ENCODE assay signal across 1 cellular context in the genomic region with DNA sequence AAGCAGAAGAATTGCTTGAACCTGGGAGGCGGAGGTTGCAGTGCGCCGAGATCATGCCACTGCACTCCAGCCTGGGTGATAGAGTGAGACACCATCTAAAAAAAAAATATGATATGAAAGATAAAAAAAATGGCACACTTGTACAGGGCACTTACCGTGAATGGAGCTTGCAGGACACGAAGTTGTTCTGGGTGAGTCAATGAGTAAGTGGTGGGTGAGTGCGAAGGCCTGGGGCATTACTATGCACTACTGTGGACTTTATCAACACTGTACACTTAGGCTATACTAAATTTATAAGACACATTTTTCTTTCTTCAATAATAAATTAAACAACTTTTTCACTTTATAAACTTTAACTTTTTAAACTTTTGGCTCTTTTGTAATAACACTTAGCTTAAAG.
TF ChIP-seq lines count a peak whose summit lies in the region.

No MANE protein-coding gene starts in this region.

TF ChIP-seq in IMR-90, 13 proteins besides CTCF, POLR2A, EP300 and RAD21:
- TF ChIP-seq CEBPB (IDR thresholded peaks at IDR 0.05; ENCODE audit: low read depth, low read length) (no peak), RFX5 (IDR thresholded peaks at IDR 0.05; ENCODE audit: low read depth, low read length) (no peak), NFE2L2 (IDR thresholded peaks at IDR 0.05; ENCODE audit: low read depth, low read length) (no peak), RCOR1 (IDR thresholded peaks at IDR 0.05; ENCODE audit: insufficient replicate concordance, low read length) (no peak), MAFK (IDR thresholded peaks at IDR 0.05; ENCODE audit: low read depth, low read length) (no peak), CHD1 (IDR thresholded peaks at IDR 0.05; ENCODE audit: low read depth, low read length) (no peak), FOS (IDR thresholded peaks at IDR 0.05; ENCODE audit: low read depth, low read length) (no peak), MAZ (IDR thresholded peaks at IDR 0.05; ENCODE audit: borderline replicate concordance, low read depth, low read length) (no peak), MXI1 (IDR thresholded peaks at IDR 0.05; ENCODE audit: borderline replicate concordance, low read depth, low read length) (no peak), BHLHE40 (IDR thresholded peaks at IDR 0.05; ENCODE audit: low read depth, low read length) (no peak), SMC3 (IDR thresholded peaks at IDR 0.05; ENCODE audit: low read depth, low read length) (no peak)
- TF ChIP-seq, protein P1, sequence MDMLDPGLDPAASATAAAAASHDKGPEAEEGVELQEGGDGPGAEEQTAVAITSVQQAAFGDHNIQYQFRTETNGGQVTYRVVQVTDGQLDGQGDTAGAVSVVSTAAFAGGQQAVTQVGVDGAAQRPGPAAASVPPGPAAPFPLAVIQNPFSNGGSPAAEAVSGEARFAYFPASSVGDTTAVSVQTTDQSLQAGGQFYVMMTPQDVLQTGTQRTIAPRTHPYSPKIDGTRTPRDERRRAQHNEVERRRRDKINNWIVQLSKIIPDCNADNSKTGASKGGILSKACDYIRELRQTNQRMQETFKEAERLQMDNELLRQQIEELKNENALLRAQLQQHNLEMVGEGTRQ (IDR thresholded peaks at IDR 0.05; ENCODE audit: low read depth, low read length) = no peak
- TF ChIP-seq, protein P2, sequence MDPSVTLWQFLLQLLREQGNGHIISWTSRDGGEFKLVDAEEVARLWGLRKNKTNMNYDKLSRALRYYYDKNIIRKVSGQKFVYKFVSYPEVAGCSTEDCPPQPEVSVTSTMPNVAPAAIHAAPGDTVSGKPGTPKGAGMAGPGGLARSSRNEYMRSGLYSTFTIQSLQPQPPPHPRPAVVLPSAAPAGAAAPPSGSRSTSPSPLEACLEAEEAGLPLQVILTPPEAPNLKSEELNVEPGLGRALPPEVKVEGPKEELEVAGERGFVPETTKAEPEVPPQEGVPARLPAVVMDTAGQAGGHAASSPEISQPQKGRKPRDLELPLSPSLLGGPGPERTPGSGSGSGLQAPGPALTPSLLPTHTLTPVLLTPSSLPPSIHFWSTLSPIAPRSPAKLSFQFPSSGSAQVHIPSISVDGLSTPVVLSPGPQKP (IDR thresholded peaks at IDR 0.05; ENCODE audit: borderline replicate concordance, low read depth, low read length) = no peak
